In the genomic region with DNA sequence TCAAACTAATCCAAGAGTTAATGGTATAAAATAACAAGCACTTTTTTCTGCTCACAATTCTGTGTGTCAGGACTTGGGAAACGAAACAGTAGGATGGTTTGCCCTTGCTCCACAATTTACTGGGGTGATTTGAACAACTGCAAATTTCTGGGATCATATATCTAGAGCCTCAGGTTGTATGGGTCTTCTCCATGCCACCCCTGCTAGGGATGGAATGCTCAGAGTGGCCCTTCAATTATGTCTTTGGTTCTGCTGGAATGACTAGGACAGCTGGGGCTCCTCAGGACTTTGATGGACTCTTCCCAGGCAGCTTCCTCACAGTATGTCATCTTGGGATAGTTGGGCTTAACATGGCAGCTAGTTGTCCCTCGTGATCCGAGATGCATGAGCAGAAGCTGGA, we compare ENCODE assay signal across 8 cellular contexts.
"Had no signal": no experiment of that assay in that cellular context is flagged by ENCODE, and none has a peak within 500 bp of the region (broad histone marks: within the 10 kb centered on the region; RNA-seq: fewer than 3 reads in every experiment).

No MANE protein-coding gene starts in this region.

- H3K4me1 ChIP-seq: HAP-1 had no signal

- H3K27ac ChIP-seq: GM23248 had no signal

- H3K4me3 ChIP-seq: GM23248, GM23338, HAP-1 had no signal

- H3K9me3 Mint-ChIP-seq: GM23338, H9 had no signal

- H3K9ac ChIP-seq: GM23248 had no signal

- DNase-seq: GM23248, GOT3, H7, H9, HCEC 1CT, HFFc6 had no signal

- H3K4me3 Mint-ChIP-seq: GM23338, H9, HFFc6 had no signal

- H3K27ac Mint-ChIP-seq: GM23338, H9, HFFc6 had no signal

- H3K9me3 ChIP-seq: HAP-1 had no signal

- H3K36me3 ChIP-seq: HAP-1 had no signal
